ENCODE assay signal across 7 cellular contexts in genomic region chr6:26064619-26065257, GRCh38. TPM values are rescaled to one million over a fixed set of nuclear protein-coding genes. Genes with fewer than 3 reads are reported as not detected.
DNase-seq lines count a peak whose midpoint lies in the region; ATAC-seq and TF ChIP-seq lines count a peak whose summit lies in the region.

No MANE protein-coding gene starts in this region.

- H3K9me3 Mint-ChIP-seq in chondrocyte (ENCODE audit: low read depth): no peaks in the 10 kb centered on the region

- H3K4me1 ChIP-seq in lower lobe of right lung: peaks cover 6% of the 10 kb centered on the region
- peaks cover 0 to 13% (median 0%) of the 10 kb centered on the region in 4 donors for H3K4me1 ChIP-seq in upper lobe of left lung

- H3K4me3 ChIP-seq in NB4 (ENCODE audit: low read depth, low read length): no peak overlapping the region
- no peak overlapping the region for H3K4me3 ChIP-seq in lower lobe of right lung
- no peak overlapping the region for H3K4me3 ChIP-seq in upper lobe of left lung

- no peak overlapping the region for H3K27ac Mint-ChIP-seq in chondrocyte (ENCODE audit: unreplicated experiment)

- 31 to 32% methylated on average over 10 of the region's 10 CpGs for WGBS in upper lobe of left lung, 2 donors

- ATAC-seq in lower lobe of right lung: peak; percentile 84 to 87
- ATAC-seq in upper lobe of left lung (ENCODE audit: low FRiP score in 2 of 2): peak; percentile 80 to 88
- no peak for ATAC-seq in HG03159 (IDR thresholded peaks at IDR 0.05; ENCODE audit: unreplicated experiment)

- H3K9me3 ChIP-seq in lower lobe of right lung (no peaks in the 10 kb centered on the region), upper lobe of left lung (no peaks in the 10 kb centered on the region)

- no peaks in the 10 kb centered on the region for H3K36me3 ChIP-seq in lower lobe of right lung
- no peaks in the 10 kb centered on the region for H3K36me3 ChIP-seq in upper lobe of left lung

- no peaks in the 10 kb centered on the region for H3K27me3 ChIP-seq in lower lobe of right lung (ENCODE audit: low read depth)
- H3K27me3 ChIP-seq in upper lobe of left lung: no peaks in the 10 kb centered on the region

- no peak overlapping the region for H3K4me3 Mint-ChIP-seq in chondrocyte (ENCODE audit: unreplicated experiment)

- H3K27me3 Mint-ChIP-seq in chondrocyte (ENCODE audit: low read depth): no peaks in the 10 kb centered on the region

- H3K4me1 Mint-ChIP-seq in chondrocyte (ENCODE audit: low read depth): peaks cover 15% of the 10 kb centered on the region

- DNase-seq in GM10266 (ENCODE audit: extremely low spot score): no peak
- DNase-seq in NB4 (ENCODE audit: low read depth): peak; percentile 74
- DNase-seq in SW 1271 (lab: John Stamatoyannopoulos, UW): peak; percentile 26 to 72
- no peak for DNase-seq in chondrocyte (ENCODE audit: low spot score)
- no peak for DNase-seq in lower lobe of right lung
- no peak for DNase-seq in upper lobe of left lung

- H3K27ac ChIP-seq in lower lobe of right lung: no peak overlapping the region
- H3K27ac ChIP-seq in upper lobe of left lung: no peak overlapping the region

- TF ChIP-seq POLR2A in NB4 (IDR thresholded peaks at IDR 0.05; ENCODE audit: extremely low read depth, insufficient read length) (no peak), upper lobe of left lung (IDR thresholded peaks at IDR 0.05) (no peak)

- TF ChIP-seq CTCF in GM10266 (IDR thresholded peaks at IDR 0.05; ENCODE audit: control insufficient read depth, insufficient read depth, low read depth, missing control alignments) (peak; percentile 76), NB4 (IDR thresholded peaks at IDR 0.05; ENCODE audit: low read depth, low read length) (peak; percentile 66), chondrocyte (IDR thresholded peaks at IDR 0.05) (peak; percentile 88), lower lobe of right lung (IDR thresholded peaks at IDR 0.05) (peak; percentile 80), upper lobe of left lung (IDR thresholded peaks at IDR 0.05) (peak; percentile 65 to 81 (median 76))

- no peaks in the 10 kb centered on the region for H3K36me3 Mint-ChIP-seq in chondrocyte (ENCODE audit: low read depth)

- intact Hi-C loops in lower lobe of right lung (cut with DNase I): loop anchor here (2.0 kb wide), 1 partner anchor 32 kb away; no protein-coding TSS in a partner anchor

- TF ChIP-seq EP300 in upper lobe of left lung (IDR thresholded peaks at IDR 0.05): no peak

RNA-seq across cellular contexts. Expression of gene HFE, which starts 22.5 kb away (rescaled TPM):
- 6.1 to 7.5 TPM (median 6.4 TPM) in 3 replicates for total RNA-seq in chondrocyte
- 12.4 TPM for total RNA-seq in lower lobe of right lung
- total RNA-seq in upper lobe of left lung: 10 to 100 TPM in 2 of 6 donors, 1 to 10 TPM in 4; 3.8 to 26.2 (median 8.5) TPM

Comparison
In these comparisons a context has a peak if more than half of its experiments do, and no peak if none do; other contexts are left out.
1. DNase-seq: peak in NB4 (single experiment) and SW 1271 (2 of 2); none in GM10266 (single experiment), chondrocyte (single experiment), lower lobe of right lung (single experiment) and upper lobe of left lung (0 of 2).
2. Peak in every context shown above with its lines, with median percentiles within 50 percentile points of each other: CTCF ChIP-seq.